In genomic region chr19:10747271-10747670, GRCh38 we compare ENCODE assay signal across 9 cellular contexts. TPM values are rescaled to one million over a fixed set of nuclear protein-coding genes. Genes with fewer than 3 reads are reported as not detected.
DNase-seq lines count a peak whose midpoint lies in the region; ATAC-seq and TF ChIP-seq lines count a peak whose summit lies in the region.
"Had no signal": no experiment of that assay in that cellular context is flagged by ENCODE, and none has a peak within 500 bp of the region (broad histone marks: within the 10 kb centered on the region; RNA-seq: fewer than 3 reads in every experiment).

No MANE protein-coding gene starts in this region.

- peak overlapping the region in 4 of 7 donors; percentile 10 to 77 (median 72) for H3K27ac Mint-ChIP-seq in CD14-positive monocyte
- peak overlapping the region; percentile 87 for H3K27ac Mint-ChIP-seq in endodermal cell
- H3K27ac Mint-ChIP-seq: HFFc6 had no signal

- H3K27ac ChIP-seq in endodermal cell (ENCODE audit: low read depth, low read length) (no peak overlapping the region), neutrophil (peak overlapping the region; percentile 97)

- TF ChIP-seq CTCF in CD14-positive monocyte (IDR thresholded peaks at IDR 0.05) (no peak), endodermal cell (conservative IDR thresholded peaks at IDR 0.05) (no peak), neutrophil (IDR thresholded peaks at IDR 0.05) (no peak)

- H3K4me1 ChIP-seq in endodermal cell (ENCODE audit: control insufficient read depth, insufficient read depth, low read length), result no peaks in the 10 kb centered on the region
- H3K4me1 ChIP-seq in neutrophil (ENCODE audit: control insufficient read depth in 1 of 2, insufficient read depth in 1 of 2, low read depth in 1 of 2, low read length in 1 of 2), result peaks cover 70 to 76% of the 10 kb centered on the region in 2 experiments

- intact Hi-C loops in CD14-positive monocyte (cut with micrococcal nuclease), result no loop called here

- H3K4me3 ChIP-seq in endodermal cell (ENCODE audit: low read length) (no peak overlapping the region), neutrophil (ENCODE audit: low read depth in 1 of 2, low read length in 1 of 2) (no peak overlapping the region)

- DNase-seq in CD14-positive monocyte (ENCODE audit: low spot score) (no peak), LoVo (ENCODE audit: low spot score) (peak; percentile 89), endodermal cell (no peak), NCI-H146 treated with DMSO at 0.1 percent for 48 hours (lab: John Stamatoyannopoulos, UW; ENCODE audit: unreplicated experiment) (no peak), SKM-1 (lab: John Stamatoyannopoulos, UW; ENCODE audit: unreplicated experiment) (no peak)
- DNase-seq: HFFc6, NCI-H187 treated with DMSO at 0.1 percent for 48 hours had no signal

- H3K27me3 ChIP-seq in endodermal cell (ENCODE audit: control insufficient read depth, insufficient read depth, low read length, poor library complexity, severe bottlenecking) (no peaks in the 10 kb centered on the region), neutrophil (no peaks in the 10 kb centered on the region)

- H3K9me3 Mint-ChIP-seq in CD14-positive monocyte (no peaks in the 10 kb centered on the region), endodermal cell (no peaks in the 10 kb centered on the region)
- H3K9me3 Mint-ChIP-seq: HFFc6 had no signal

- H3K9ac ChIP-seq in endodermal cell (ENCODE audit: extremely low read depth, low read length, poor library complexity, severe bottlenecking), result no peak overlapping the region

- H3K36me3 ChIP-seq in endodermal cell (ENCODE audit: control insufficient read depth, insufficient read depth, low read length), result no peaks in the 10 kb centered on the region
- no peaks in the 10 kb centered on the region for H3K36me3 ChIP-seq in neutrophil

- H3K4me3 Mint-ChIP-seq in CD14-positive monocyte (no peak overlapping the region), endodermal cell (no peak overlapping the region)
- H3K4me3 Mint-ChIP-seq: HFFc6 had no signal

- WGBS in endodermal cell (ENCODE audit: insufficient coverage in 1 of 2, insufficient read length in 1 of 2), 2 experiments, result 86 to 93% methylated on average over 2 to 6 of the region's 6 CpGs

- H3K27me3 Mint-ChIP-seq in CD14-positive monocyte (ENCODE audit: low read depth in 3 of 3), result peaks cover 0 to 2% (median 0%) of the 10 kb centered on the region in 3 donors
- no peaks in the 10 kb centered on the region for H3K27me3 Mint-ChIP-seq in endodermal cell (ENCODE audit: insufficient read depth)

- ATAC-seq in HG03521 (IDR thresholded peaks at IDR 0.05; ENCODE audit: unreplicated experiment), result no peak

- H3K9me3 ChIP-seq in endodermal cell (ENCODE audit: control insufficient read depth, low read length), result no peaks in the 10 kb centered on the region
- no peaks in the 10 kb centered on the region for H3K9me3 ChIP-seq in neutrophil

- H3K36me3 Mint-ChIP-seq in CD14-positive monocyte (peaks cover 8 to 24% of the 10 kb centered on the region in 2 donors), endodermal cell (ENCODE audit: low read depth) (peaks cover 15% of the 10 kb centered on the region)

- H3K4me1 Mint-ChIP-seq in CD14-positive monocyte, result peaks cover 76% of the 10 kb centered on the region
- peaks cover 7% of the 10 kb centered on the region for H3K4me1 Mint-ChIP-seq in endodermal cell

RNA-seq across cellular contexts. Expression of gene DNM2, which starts 29.4 kb away (rescaled TPM):
- polyA plus RNA-seq in CD14-positive monocyte, result 10 to 100 TPM; 53.0 to 69.5 TPM
- total RNA-seq in endodermal cell, result 100 to 1,000 TPM; 118 to 136 TPM
- polyA plus RNA-seq in endodermal cell (2013, experiment 1 of 2), result 79.4 TPM
- polyA plus RNA-seq in endodermal cell (2013, experiment 2 of 2), result 78.8 TPM

RNA-seq across cellular contexts. Expression of gene QTRT1, which starts 46.0 kb away (rescaled TPM):
- 10 to 100 TPM in 1 of 2 donors, 1 to 10 TPM in 1; 9.9 to 12.3 TPM for polyA plus RNA-seq in CD14-positive monocyte
- total RNA-seq in endodermal cell, result 10 to 100 TPM; 36.8 to 40.0 TPM
- 30.3 TPM for polyA plus RNA-seq in endodermal cell (2013, experiment 1 of 2)
- polyA plus RNA-seq in endodermal cell (2013, experiment 2 of 2), result 30.3 TPM
